Comparison of ENCODE assay signal across 16 cellular contexts in the genomic region with DNA sequence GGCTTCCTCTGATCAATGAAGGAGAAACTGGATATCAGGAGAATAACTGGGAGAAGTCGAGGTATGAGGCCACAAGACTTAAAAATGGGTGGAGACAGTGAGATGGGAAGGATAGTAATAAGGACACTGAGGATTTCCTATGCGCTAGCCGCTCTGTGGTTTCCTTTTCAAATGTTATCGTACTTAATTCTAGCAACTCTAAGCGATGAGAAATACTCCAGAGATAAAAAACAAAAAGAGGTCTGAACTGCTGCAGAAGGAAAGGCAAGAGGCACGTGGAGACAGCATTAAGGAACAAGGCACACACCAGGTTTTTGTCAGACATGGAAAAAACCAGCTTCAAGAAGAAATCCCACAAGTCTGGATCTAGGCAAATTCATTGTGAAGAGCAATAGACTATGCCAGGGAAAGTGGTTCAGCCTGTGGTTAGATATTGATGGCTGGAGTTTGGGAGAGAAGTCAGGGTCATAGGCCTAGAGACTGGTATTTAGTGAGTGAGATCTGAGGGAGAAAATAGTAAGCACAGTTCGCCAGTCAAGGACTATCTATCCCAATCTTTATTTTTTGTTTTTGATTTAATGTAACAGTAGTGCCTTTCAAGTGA. TPM values are rescaled to one million over a fixed set of nuclear protein-coding genes. Genes with fewer than 3 reads are reported as not detected.
DNase-seq lines count a peak whose midpoint lies in the region; ATAC-seq and TF ChIP-seq lines count a peak whose summit lies in the region.
"Had no signal": no experiment of that assay in that cellular context is flagged by ENCODE, and none has a peak within 500 bp of the region (broad histone marks: within the 10 kb centered on the region; RNA-seq: fewer than 3 reads in every experiment).

No MANE protein-coding gene starts in this region.

- no peaks in the 10 kb centered on the region for H3K36me3 ChIP-seq in smooth muscle cell (ENCODE audit: low read depth)
- no peaks in the 10 kb centered on the region for H3K36me3 ChIP-seq in prostate gland
- H3K36me3 ChIP-seq in tibial nerve: no peaks in the 10 kb centered on the region
- H3K36me3 ChIP-seq: esophagus muscularis mucosa, neural progenitor cell had no signal

- peaks cover 8% of the 10 kb centered on the region for H3K27me3 Mint-ChIP-seq in T-helper 17 cell

- H3K79me2 ChIP-seq in smooth muscle cell (ENCODE audit: low read depth): no peaks in the 10 kb centered on the region

- no peaks in the 10 kb centered on the region for H3K9me3 ChIP-seq in T-helper 17 cell (ENCODE audit: control insufficient read depth, low read length, poor library complexity, severe bottlenecking)
- no peaks in the 10 kb centered on the region for H3K9me3 ChIP-seq in smooth muscle cell (replicated peaks; ENCODE audit: low read depth)
- no peaks in the 10 kb centered on the region for H3K9me3 ChIP-seq in prostate gland
- H3K9me3 ChIP-seq in tibial nerve: no peaks in the 10 kb centered on the region
- H3K9me3 ChIP-seq: esophagus muscularis mucosa had no signal

- 33% methylated on average over 7 of the region's 7 CpGs for WGBS in smooth muscle cell (ENCODE audit: low lambda C conversion rate)
- 76% methylated on average over 7 of the region's 7 CpGs for WGBS in prostate gland
- 76 to 80% methylated on average over 7 of the region's 7 CpGs for WGBS in tibial nerve, 2 donors

- TF ChIP-seq POLR2A in prostate gland (IDR thresholded peaks at IDR 0.05) (no peak), tibial nerve (IDR thresholded peaks at IDR 0.05) (no peak)

- TF ChIP-seq CTCF in smooth muscle cell (IDR thresholded peaks at IDR 0.05; ENCODE audit: borderline replicate concordance, insufficient read depth, poor library complexity, severe bottlenecking) (no peak), prostate gland (IDR thresholded peaks at IDR 0.05) (no peak), tibial nerve (IDR thresholded peaks at IDR 0.05) (no peak)

- H2AFZ ChIP-seq in smooth muscle cell (ENCODE audit: low read depth): peak overlapping the region; percentile 54
- H2AFZ ChIP-seq: neural progenitor cell had no signal

- TF ChIP-seq EP300 in tibial nerve (IDR thresholded peaks at IDR 0.05): no peak

- H3K4me1 ChIP-seq in smooth muscle cell (ENCODE audit: low read depth): peaks cover 11% of the 10 kb centered on the region
- H3K4me1 ChIP-seq in prostate gland (replicated peaks): no peaks in the 10 kb centered on the region
- H3K4me1 ChIP-seq in tibial nerve: peaks cover 0 to 22% (median 16%) of the 10 kb centered on the region in 4 donors
- H3K4me1 ChIP-seq: neural progenitor cell had no signal

- H4K20me1 ChIP-seq in smooth muscle cell (ENCODE audit: low read depth): no peaks in the 10 kb centered on the region

- intact Hi-C loops in prostate gland (cut with DNase I): no loop called here

- H3K4me1 Mint-ChIP-seq in T-helper 17 cell: peaks cover 2% of the 10 kb centered on the region

- peaks cover 26% of the 10 kb centered on the region for H3F3A ChIP-seq in smooth muscle cell (ENCODE audit: low read depth)

- H3K36me3 Mint-ChIP-seq in T-helper 17 cell (ENCODE audit: low read depth): no peaks in the 10 kb centered on the region
- H3K36me3 Mint-ChIP-seq: neural progenitor cell had no signal

- peak; percentile 27 for ATAC-seq in T-helper 17 cell

- H3K27ac ChIP-seq in smooth muscle cell (ENCODE audit: low read depth) (peak overlapping the region; percentile 92), prostate gland (no peak overlapping the region), tibial nerve (peak overlapping the region in 2 of 4 donors; percentile 85 to 89)
- H3K27ac ChIP-seq: neural progenitor cell had no signal

- H3K27me3 ChIP-seq in smooth muscle cell (ENCODE audit: low read depth) (no peaks in the 10 kb centered on the region), prostate gland (replicated peaks; ENCODE audit: insufficient read depth) (no peaks in the 10 kb centered on the region), tibial nerve (no peaks in the 10 kb centered on the region)
- H3K27me3 ChIP-seq: esophagus muscularis mucosa, neural progenitor cell had no signal

- peak overlapping the region; percentile 72 for H3K4me2 ChIP-seq in smooth muscle cell
- H3K4me2 ChIP-seq: neural progenitor cell had no signal

- DNase-seq in GM03348 (ENCODE audit: low spot score) (peak; percentile 12), T-helper 17 cell (no peak), fibroblast of peridontal ligament (ENCODE audit: extremely low read depth) (peak; percentile 69), smooth muscle cell (lab: John Stamatoyannopoulos, UW; ENCODE audit: unreplicated experiment) (no peak), prostate gland (ENCODE audit: low spot score) (no peak), cortex of kidney (lab: John Stamatoyannopoulos, UW) (no peak), tibial nerve (ENCODE audit: low spot score in 2 of 2) (no peak)
- no peak for DNase-seq in effector CD8-positive, alpha-beta T cell (lab: John Stamatoyannopoulos, UW)
- DNase-seq: COR-L47, islet precursor cell, NCI-H1092, NCI-H526, SHP77 treated with DMSO at 0.1 percent for 48 hours had no signal

- no peak overlapping the region for H3K4me3 ChIP-seq in smooth muscle cell
- H3K4me3 ChIP-seq in prostate gland: no peak overlapping the region
- H3K4me3 ChIP-seq in tibial nerve: no peak overlapping the region
- H3K4me3 ChIP-seq: esophagus muscularis mucosa, neural progenitor cell had no signal

- peak overlapping the region; percentile 41 for H3K9ac ChIP-seq in smooth muscle cell (ENCODE audit: low read depth)
- H3K9ac ChIP-seq: neural progenitor cell had no signal

- no peak overlapping the region for H3K4me3 Mint-ChIP-seq in T-helper 17 cell
- H3K4me3 Mint-ChIP-seq: activated T-cell treated with anti-CD3 and anti-CD28 coated beads, Interleukin-2, amount 50 U/mL, for 72 hours; neural progenitor cell had no signal

- H3K27ac Mint-ChIP-seq in T-helper 17 cell: no peak overlapping the region
- H3K27ac Mint-ChIP-seq: activated T-cell treated with anti-CD3 and anti-CD28 coated beads, Interleukin-2, amount 50 U/mL, for 72 hours; neural progenitor cell had no signal

RNA-seq across cellular contexts. Expression of gene CLCA2, which starts 5.3 kb away (rescaled TPM):
- total RNA-seq in T-helper 17 cell (not detected), smooth muscle cell (21.7 and 24.2 TPM in 2 replicates), prostate gland (1 to 10 TPM; 2.7 to 2.8 TPM), tibial nerve (not detected)
- 1.00 and 5.6 TPM in 2 replicates for polyA plus RNA-seq in smooth muscle cell
- total RNA-seq: activated T-cell treated with anti-CD3 and anti-CD28 coated beads, Interleukin-2, amount 50 U/mL, for 72 hours; esophagus muscularis mucosa had no signal

RNA-seq across cellular contexts. Expression of gene ODF2L, which starts 33.1 kb away (rescaled TPM):
- total RNA-seq in T-helper 17 cell (100 to 1,000 TPM; 122 to 145 TPM), smooth muscle cell (58.4 and 95.9 TPM in 2 replicates), prostate gland (10 to 100 TPM; 47.9 to 54.2 TPM), tibial nerve (10 to 100 TPM; 30.2 to 65.1 (median 45.8) TPM)
- 31.2 and 36.4 TPM in 2 replicates for polyA plus RNA-seq in smooth muscle cell

RNA-seq across cellular contexts. Expression of gene CLCA1, which starts 39.5 kb away (rescaled TPM):
- total RNA-seq in T-helper 17 cell (not detected), smooth muscle cell (not detected in 2 replicates), prostate gland (under 1 TPM in 1 of 2 donors, not detected in 1; 0.34 TPM), tibial nerve (not detected)
- not detected in 2 replicates for polyA plus RNA-seq in smooth muscle cell
- total RNA-seq: activated T-cell treated with anti-CD3 and anti-CD28 coated beads, Interleukin-2, amount 50 U/mL, for 72 hours had no signal

Comparison
In these comparisons a context has a peak if more than half of its experiments do, and no peak if none do; other contexts are left out.
1. DNase-seq: peak in GM03348 (single experiment) and fibroblast of peridontal ligament (single experiment); none in T-helper 17 cell (0 of 3), smooth muscle cell (single experiment), effector CD8-positive, alpha-beta T cell (single experiment), prostate gland (single experiment), cortex of kidney (single experiment) and tibial nerve (0 of 2).